In genomic region chr15:89809787-89810148, GRCh38 we compare ENCODE assay signal across 1 cellular context.
A peak's percentile ranks its signal among the peaks of the same experiment; 100 is the strongest.
TF ChIP-seq lines count a peak whose summit lies in the region.

No MANE protein-coding gene starts in this region.

TF ChIP-seq in HepG2, 621 proteins besides CTCF, POLR2A, EP300 and RAD21 (continued from another document):
- TF ChIP-seq ZUFSP (CRISPR knock-in tag; IDR thresholded peaks at IDR 0.05; ENCODE audit: borderline replicate concordance) (no peak), ZFYVE20 (CRISPR knock-in tag; IDR thresholded peaks at IDR 0.05; ENCODE audit: borderline replicate concordance, low read depth) (no peak), PAF1 (CRISPR knock-in tag; IDR thresholded peaks at IDR 0.05) (no peak), U2AF1 (optimal IDR thresholded peaks at IDR 0.05; ENCODE audit: low read depth, low read length) (no peak), AHDC1 (CRISPR knock-in tag; IDR thresholded peaks at IDR 0.05; ENCODE audit: borderline replicate concordance) (no peak), HNRNPUL1 (IDR thresholded peaks at IDR 0.05; ENCODE audit: low read depth, low read length) (no peak), ZFP1 (CRISPR knock-in tag; IDR thresholded peaks at IDR 0.05) (no peak), NPAS2 (CRISPR knock-in tag; IDR thresholded peaks at IDR 0.05; ENCODE audit: borderline replicate concordance) (no peak), ZNF766 (CRISPR knock-in tag; IDR thresholded peaks at IDR 0.05; ENCODE audit: borderline replicate concordance) (no peak), PAXIP1 (CRISPR knock-in tag; conservative IDR thresholded peaks at IDR 0.05) (no peak), EED (CRISPR knock-in tag; IDR thresholded peaks at IDR 0.05) (0 out of 2 replicates have a peak, but pooled peaks have one; percentile 4), ZNF598 (CRISPR knock-in tag; IDR thresholded peaks at IDR 0.05; ENCODE audit: borderline replicate concordance) (no peak), MIER3 (CRISPR knock-in tag; IDR thresholded peaks at IDR 0.05; ENCODE audit: borderline replicate concordance) (no peak)
TF ChIP-seq in HepG2: peak in this region for 9.
